Comparison of ENCODE assay signal across 1 cellular context in genomic region chr18:62505669-62506494, GRCh38.
TF ChIP-seq lines count a peak whose summit lies in the region.

No MANE protein-coding gene starts in this region.

TF ChIP-seq in K562, 482 proteins besides CTCF, POLR2A, EP300 and RAD21 (continued from another document):
- TF ChIP-seq, protein P1, sequence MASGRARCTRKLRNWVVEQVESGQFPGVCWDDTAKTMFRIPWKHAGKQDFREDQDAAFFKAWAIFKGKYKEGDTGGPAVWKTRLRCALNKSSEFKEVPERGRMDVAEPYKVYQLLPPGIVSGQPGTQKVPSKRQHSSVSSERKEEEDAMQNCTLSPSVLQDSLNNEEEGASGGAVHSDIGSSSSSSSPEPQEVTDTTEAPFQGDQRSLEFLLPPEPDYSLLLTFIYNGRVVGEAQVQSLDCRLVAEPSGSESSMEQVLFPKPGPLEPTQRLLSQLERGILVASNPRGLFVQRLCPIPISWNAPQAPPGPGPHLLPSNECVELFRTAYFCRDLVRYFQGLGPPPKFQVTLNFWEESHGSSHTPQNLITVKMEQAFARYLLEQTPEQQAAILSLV (tag; IDR thresholded peaks at IDR 0.05), result 0 out of 2 replicates have a peak, but pooled peaks have one; percentile 14
- no peak for TF ChIP-seq POLR3A (IDR thresholded peaks at IDR 0.05; ENCODE audit: borderline replicate concordance, extremely low read depth, insufficient read depth, insufficient read length)
- no peak for TF ChIP-seq SRSF7 (optimal IDR thresholded peaks at IDR 0.05; ENCODE audit: low read depth, low read length)
- no peak for TF ChIP-seq CTBP1 (IDR thresholded peaks at IDR 0.05; ENCODE audit: borderline replicate concordance)
- TF ChIP-seq ESRRA (IDR thresholded peaks at IDR 0.05; ENCODE audit: borderline replicate concordance, low read depth), result peak; percentile 73; the same call in 1 of the 2 replicates
- TF ChIP-seq ZNF384 (IDR thresholded peaks at IDR 0.05; ENCODE audit: low read depth, low read length), result peak; percentile 77
